ENCODE assay signal across 1 cellular context in the genomic region with DNA sequence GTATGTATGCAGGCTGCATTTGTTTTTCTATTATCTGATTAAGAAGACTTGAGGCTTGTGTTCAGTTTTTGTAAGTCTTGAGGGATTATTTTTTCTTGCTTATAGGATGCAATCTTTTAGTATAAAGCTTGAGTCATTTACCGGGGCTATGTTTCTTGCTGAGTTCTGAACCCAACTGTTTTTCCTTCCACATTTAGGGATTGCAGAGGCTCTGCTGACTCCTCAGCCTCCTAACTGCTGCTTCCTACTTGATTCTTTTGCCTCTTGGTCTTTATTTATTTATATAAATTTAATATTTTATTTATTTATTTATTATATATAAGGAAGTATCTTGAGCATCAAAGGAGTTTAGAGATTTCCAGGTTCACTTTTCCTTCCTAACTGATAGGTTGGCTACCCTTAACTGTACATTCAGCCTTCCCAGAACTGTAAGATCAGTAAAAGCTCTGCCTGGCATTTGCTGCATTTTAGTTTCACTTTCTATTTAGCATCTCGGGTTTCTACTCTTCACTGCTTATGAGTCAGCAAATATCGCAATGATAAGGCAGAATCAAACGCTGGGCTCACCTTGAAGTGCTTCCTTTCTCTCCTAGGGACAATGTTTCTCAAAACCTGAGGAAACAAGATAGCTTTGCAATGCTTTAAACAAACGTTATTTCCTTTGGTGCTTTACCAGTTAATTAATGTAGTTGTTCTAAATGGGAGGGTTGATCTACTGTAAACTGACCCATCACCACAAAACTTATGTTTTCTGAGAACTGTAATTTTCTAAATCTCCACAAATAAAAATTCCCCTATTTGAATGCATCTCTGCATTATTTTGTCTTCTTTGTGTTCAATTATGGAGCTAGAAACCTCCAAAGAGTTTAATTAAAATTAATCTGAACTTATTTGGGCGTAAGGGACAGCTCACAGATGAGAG.
A peak's percentile ranks its signal among the peaks of the same experiment; 100 is the strongest.
TF ChIP-seq lines count a peak whose summit lies in the region.

No MANE protein-coding gene starts in this region.

TF ChIP-seq in HepG2, 621 proteins besides CTCF, POLR2A, EP300 and RAD21 (continued from another document):
- peak; percentile 92 for TF ChIP-seq NFE2L2 (IDR thresholded peaks at IDR 0.05; ENCODE audit: low read length)
- TF ChIP-seq, protein P1, sequence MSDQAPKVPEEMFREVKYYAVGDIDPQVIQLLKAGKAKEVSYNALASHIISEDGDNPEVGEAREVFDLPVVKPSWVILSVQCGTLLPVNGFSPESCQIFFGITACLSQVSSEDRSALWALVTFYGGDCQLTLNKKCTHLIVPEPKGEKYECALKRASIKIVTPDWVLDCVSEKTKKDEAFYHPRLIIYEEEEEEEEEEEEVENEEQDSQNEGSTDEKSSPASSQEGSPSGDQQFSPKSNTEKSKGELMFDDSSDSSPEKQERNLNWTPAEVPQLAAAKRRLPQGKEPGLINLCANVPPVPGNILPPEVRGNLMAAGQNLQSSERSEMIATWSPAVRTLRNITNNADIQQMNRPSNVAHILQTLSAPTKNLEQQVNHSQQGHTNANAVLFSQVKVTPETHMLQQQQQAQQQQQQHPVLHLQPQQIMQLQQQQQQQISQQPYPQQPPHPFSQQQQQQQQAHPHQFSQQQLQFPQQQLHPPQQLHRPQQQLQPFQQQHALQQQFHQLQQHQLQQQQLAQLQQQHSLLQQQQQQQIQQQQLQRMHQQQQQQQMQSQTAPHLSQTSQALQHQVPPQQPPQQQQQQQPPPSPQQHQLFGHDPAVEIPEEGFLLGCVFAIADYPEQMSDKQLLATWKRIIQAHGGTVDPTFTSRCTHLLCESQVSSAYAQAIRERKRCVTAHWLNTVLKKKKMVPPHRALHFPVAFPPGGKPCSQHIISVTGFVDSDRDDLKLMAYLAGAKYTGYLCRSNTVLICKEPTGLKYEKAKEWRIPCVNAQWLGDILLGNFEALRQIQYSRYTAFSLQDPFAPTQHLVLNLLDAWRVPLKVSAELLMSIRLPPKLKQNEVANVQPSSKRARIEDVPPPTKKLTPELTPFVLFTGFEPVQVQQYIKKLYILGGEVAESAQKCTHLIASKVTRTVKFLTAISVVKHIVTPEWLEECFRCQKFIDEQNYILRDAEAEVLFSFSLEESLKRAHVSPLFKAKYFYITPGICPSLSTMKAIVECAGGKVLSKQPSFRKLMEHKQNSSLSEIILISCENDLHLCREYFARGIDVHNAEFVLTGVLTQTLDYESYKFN (CRISPR knock-in tag; conservative IDR thresholded peaks at IDR 0.05), result no peak
- TF ChIP-seq, protein P2, sequence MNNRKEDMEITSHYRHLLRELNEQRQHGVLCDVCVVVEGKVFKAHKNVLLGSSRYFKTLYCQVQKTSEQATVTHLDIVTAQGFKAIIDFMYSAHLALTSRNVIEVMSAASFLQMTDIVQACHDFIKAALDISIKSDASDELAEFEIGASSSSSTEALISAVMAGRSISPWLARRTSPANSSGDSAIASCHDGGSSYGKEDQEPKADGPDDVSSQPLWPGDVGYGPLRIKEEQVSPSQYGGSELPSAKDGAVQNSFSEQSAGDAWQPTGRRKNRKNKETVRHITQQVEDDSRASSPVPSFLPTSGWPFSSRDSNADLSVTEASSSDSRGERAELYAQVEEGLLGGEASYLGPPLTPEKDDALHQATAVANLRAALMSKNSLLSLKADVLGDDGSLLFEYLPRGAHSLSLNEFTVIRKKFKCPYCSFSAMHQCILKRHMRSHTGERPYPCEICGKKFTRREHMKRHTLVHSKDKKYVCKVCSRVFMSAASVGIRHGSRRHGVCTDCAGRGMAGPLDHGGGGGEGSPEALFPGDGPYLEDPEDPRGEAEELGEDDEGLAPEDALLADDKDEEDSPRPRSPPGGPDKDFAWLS (CRISPR knock-in tag; IDR thresholded peaks at IDR 0.05; ENCODE audit: borderline replicate concordance), result no peak
- TF ChIP-seq, protein P3, sequence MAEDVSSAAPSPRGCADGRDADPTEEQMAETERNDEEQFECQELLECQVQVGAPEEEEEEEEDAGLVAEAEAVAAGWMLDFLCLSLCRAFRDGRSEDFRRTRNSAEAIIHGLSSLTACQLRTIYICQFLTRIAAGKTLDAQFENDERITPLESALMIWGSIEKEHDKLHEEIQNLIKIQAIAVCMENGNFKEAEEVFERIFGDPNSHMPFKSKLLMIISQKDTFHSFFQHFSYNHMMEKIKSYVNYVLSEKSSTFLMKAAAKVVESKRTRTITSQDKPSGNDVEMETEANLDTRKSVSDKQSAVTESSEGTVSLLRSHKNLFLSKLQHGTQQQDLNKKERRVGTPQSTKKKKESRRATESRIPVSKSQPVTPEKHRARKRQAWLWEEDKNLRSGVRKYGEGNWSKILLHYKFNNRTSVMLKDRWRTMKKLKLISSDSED (CRISPR knock-in tag; IDR thresholded peaks at IDR 0.05), result no peak
- TF ChIP-seq, protein P4, sequence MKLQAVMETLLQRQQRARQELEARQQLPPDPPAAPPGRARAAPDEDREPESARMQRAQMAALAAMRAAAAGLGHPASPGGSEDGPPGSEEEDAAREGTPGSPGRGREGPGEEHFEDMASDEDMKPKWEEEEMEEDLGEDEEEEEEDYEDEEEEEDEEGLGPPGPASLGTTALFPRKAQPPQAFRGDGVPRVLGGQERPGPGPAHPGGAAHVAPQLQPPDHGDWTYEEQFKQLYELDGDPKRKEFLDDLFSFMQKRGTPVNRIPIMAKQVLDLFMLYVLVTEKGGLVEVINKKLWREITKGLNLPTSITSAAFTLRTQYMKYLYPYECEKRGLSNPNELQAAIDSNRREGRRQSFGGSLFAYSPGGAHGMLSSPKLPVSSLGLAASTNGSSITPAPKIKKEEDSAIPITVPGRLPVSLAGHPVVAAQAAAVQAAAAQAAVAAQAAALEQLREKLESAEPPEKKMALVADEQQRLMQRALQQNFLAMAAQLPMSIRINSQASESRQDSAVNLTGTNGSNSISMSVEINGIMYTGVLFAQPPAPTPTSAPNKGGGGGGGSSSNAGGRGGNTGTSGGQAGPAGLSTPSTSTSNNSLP (IDR thresholded peaks at IDR 0.05; ENCODE audit: low read depth, low read length), result peak; percentile 18; the same call in 1 of the 2 replicates
- TF ChIP-seq MAFK (conservative IDR thresholded peaks at IDR 0.05 in 1 of 2, IDR thresholded peaks at IDR 0.05 in 1 of 2; ENCODE audit: low read length in 2 of 2), result peak; percentile 93 to 98
- 0 out of 2 replicates have a peak, but pooled peaks have one; percentile 18 for TF ChIP-seq FOSL2 (CRISPR knock-in tag; IDR thresholded peaks at IDR 0.05)
- TF ChIP-seq ZNF652 (CRISPR knock-in tag; IDR thresholded peaks at IDR 0.05; ENCODE audit: borderline replicate concordance, low read depth), result no peak
- TF ChIP-seq, protein P5, sequence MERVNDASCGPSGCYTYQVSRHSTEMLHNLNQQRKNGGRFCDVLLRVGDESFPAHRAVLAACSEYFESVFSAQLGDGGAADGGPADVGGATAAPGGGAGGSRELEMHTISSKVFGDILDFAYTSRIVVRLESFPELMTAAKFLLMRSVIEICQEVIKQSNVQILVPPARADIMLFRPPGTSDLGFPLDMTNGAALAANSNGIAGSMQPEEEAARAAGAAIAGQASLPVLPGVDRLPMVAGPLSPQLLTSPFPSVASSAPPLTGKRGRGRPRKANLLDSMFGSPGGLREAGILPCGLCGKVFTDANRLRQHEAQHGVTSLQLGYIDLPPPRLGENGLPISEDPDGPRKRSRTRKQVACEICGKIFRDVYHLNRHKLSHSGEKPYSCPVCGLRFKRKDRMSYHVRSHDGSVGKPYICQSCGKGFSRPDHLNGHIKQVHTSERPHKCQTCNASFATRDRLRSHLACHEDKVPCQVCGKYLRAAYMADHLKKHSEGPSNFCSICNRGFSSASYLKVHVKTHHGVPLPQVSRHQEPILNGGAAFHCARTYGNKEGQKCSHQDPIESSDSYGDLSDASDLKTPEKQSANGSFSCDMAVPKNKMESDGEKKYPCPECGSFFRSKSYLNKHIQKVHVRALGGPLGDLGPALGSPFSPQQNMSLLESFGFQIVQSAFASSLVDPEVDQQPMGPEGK (CRISPR knock-in tag; IDR thresholded peaks at IDR 0.05), result no peak
- TF ChIP-seq NFE2 (CRISPR knock-in tag; IDR thresholded peaks at IDR 0.05), result 0 out of 2 replicates have a peak, but pooled peaks have one; percentile 37
- peak; percentile 95 for TF ChIP-seq MAFF (IDR thresholded peaks at IDR 0.05; ENCODE audit: low read depth, low read length)
- no peak for TF ChIP-seq MYNN (CRISPR knock-in tag; IDR thresholded peaks at IDR 0.05; ENCODE audit: low read depth)
- TF ChIP-seq KLF12 (CRISPR knock-in tag; IDR thresholded peaks at IDR 0.05; ENCODE audit: borderline replicate concordance), result 0 out of 2 replicates have a peak, but pooled peaks have one; percentile 28
- TF ChIP-seq ZNF44 (CRISPR knock-in tag; IDR thresholded peaks at IDR 0.05), result no peak
- TF ChIP-seq, protein P6, sequence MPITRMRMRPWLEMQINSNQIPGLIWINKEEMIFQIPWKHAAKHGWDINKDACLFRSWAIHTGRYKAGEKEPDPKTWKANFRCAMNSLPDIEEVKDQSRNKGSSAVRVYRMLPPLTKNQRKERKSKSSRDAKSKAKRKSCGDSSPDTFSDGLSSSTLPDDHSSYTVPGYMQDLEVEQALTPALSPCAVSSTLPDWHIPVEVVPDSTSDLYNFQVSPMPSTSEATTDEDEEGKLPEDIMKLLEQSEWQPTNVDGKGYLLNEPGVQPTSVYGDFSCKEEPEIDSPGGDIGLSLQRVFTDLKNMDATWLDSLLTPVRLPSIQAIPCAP (CRISPR knock-in tag; IDR thresholded peaks at IDR 0.05; ENCODE audit: low read depth), result peak; percentile 80; the same call in 1 of the 2 replicates
- peak; percentile 100 for TF ChIP-seq IRF2 (CRISPR knock-in tag; IDR thresholded peaks at IDR 0.05)
- TF ChIP-seq, protein P7, sequence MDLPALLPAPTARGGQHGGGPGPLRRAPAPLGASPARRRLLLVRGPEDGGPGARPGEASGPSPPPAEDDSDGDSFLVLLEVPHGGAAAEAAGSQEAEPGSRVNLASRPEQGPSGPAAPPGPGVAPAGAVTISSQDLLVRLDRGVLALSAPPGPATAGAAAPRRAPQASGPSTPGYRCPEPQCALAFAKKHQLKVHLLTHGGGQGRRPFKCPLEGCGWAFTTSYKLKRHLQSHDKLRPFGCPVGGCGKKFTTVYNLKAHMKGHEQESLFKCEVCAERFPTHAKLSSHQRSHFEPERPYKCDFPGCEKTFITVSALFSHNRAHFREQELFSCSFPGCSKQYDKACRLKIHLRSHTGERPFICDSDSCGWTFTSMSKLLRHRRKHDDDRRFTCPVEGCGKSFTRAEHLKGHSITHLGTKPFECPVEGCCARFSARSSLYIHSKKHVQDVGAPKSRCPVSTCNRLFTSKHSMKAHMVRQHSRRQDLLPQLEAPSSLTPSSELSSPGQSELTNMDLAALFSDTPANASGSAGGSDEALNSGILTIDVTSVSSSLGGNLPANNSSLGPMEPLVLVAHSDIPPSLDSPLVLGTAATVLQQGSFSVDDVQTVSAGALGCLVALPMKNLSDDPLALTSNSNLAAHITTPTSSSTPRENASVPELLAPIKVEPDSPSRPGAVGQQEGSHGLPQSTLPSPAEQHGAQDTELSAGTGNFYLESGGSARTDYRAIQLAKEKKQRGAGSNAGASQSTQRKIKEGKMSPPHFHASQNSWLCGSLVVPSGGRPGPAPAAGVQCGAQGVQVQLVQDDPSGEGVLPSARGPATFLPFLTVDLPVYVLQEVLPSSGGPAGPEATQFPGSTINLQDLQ (CRISPR knock-in tag; IDR thresholded peaks at IDR 0.05), result no peak
- no peak for TF ChIP-seq RFX1 (IDR thresholded peaks at IDR 0.05)
- TF ChIP-seq MAFG (CRISPR knock-in tag; IDR thresholded peaks at IDR 0.05), result peak; percentile 87
- peak; percentile 28; the same call in 1 of the 2 replicates for TF ChIP-seq KAT8 (CRISPR knock-in tag; IDR thresholded peaks at IDR 0.05)
- TF ChIP-seq ADNP (CRISPR knock-in tag; IDR thresholded peaks at IDR 0.05), result no peak
- no peak for TF ChIP-seq SALL1 (CRISPR knock-in tag; IDR thresholded peaks at IDR 0.05)
